11 cellular contexts compared by ENCODE assay signal in genomic region chr6:43242908-43243648, GRCh38.
A peak's percentile ranks its signal among the peaks of the same experiment; 100 is the strongest.
DNase-seq lines count a peak whose midpoint lies in the region; ATAC-seq and TF ChIP-seq lines count a peak whose summit lies in the region.
"Had no signal": no experiment of that assay in that cellular context is flagged by ENCODE, and none has a peak within 500 bp of the region (broad histone marks: within the 10 kb centered on the region; RNA-seq: fewer than 3 reads in every experiment).

TSS of gene TTBK1 (plus strand) at chr6:43243481. CDS start at chr6:43246661, 3,180 bp downstream.

- no peak for ATAC-seq in GM21390 (IDR thresholded peaks at IDR 0.05; ENCODE audit: unreplicated experiment)
- ATAC-seq: heart right ventricle, natural killer cell had no signal

- H3K9me3 Mint-ChIP-seq in nephron progenitor cell = peaks cover 12% of the 10 kb centered on the region
- H3K9me3 Mint-ChIP-seq: type B pancreatic cell had no signal

- H3K27ac Mint-ChIP-seq in nephron progenitor cell = no peak within 1 kb of the TSS
- H3K27ac Mint-ChIP-seq: natural killer cell, type B pancreatic cell had no signal

- peaks cover 19% of the 10 kb centered on the region for H3K4me1 Mint-ChIP-seq in nephron progenitor cell

- peaks cover 4% of the 10 kb centered on the region for H3K27me3 Mint-ChIP-seq in nephron progenitor cell (ENCODE audit: low read depth, poor library complexity)

- no peak within 1 kb of the TSS for H3K4me3 Mint-ChIP-seq in nephron progenitor cell
- H3K4me3 Mint-ChIP-seq: natural killer cell, type B pancreatic cell had no signal

- TF ChIP-seq CTCF in nephron progenitor cell (IDR thresholded peaks at IDR 0.05) = no peak

- no peaks in the 10 kb centered on the region for H3K36me3 Mint-ChIP-seq in nephron progenitor cell (ENCODE audit: low read depth)
- H3K36me3 Mint-ChIP-seq: type B pancreatic cell had no signal

- DNase-seq in DMS79 treated with DMSO at 0.1 percent for 48 hours (lab: John Stamatoyannopoulos, UW) = peak; percentile 45
- DNase-seq in DMS79 (lab: John Stamatoyannopoulos, UW) = no peak
- peak; percentile 15 for DNase-seq in NCI-H146 treated with DMSO at 0.1 percent for 48 hours (lab: John Stamatoyannopoulos, UW; ENCODE audit: unreplicated experiment)
- peak in 42 of 58 donors; percentile 16 to 74 (median 38) for DNase-seq in anterior cingulate cortex (lab: John Stamatoyannopoulos, UW)
- DNase-seq in nephron progenitor cell = peak; percentile 61
- DNase-seq in GM19238 (ENCODE audit: insufficient read length, low spot score) = no peak
- DNase-seq in NCI-H226 = no peak
- DNase-seq: heart right ventricle, natural killer cell had no signal

Comparison
In these comparisons a context has a peak if more than half of its experiments do, and no peak if none do; other contexts are left out.
1. DNase-seq: peak in DMS79 treated with DMSO at 0.1 percent for 48 hours (single experiment), NCI-H146 treated with DMSO at 0.1 percent for 48 hours (single experiment), anterior cingulate cortex (42 of 58) and nephron progenitor cell (single experiment); none in DMS79 (single experiment), GM19238 (single experiment) and NCI-H226 (single experiment).